Comparison of ENCODE assay signal across 8 cellular contexts in genomic region chr11:76861490-76861953, GRCh38. TPM values are rescaled to one million over a fixed set of nuclear protein-coding genes. Genes with fewer than 3 reads are reported as not detected.
DNase-seq lines count a peak whose midpoint lies in the region; ATAC-seq, FAIRE-seq and TF ChIP-seq lines count a peak whose summit lies in the region.

No MANE protein-coding gene starts in this region.

- no peak for FAIRE-seq in GM12892 (lab: Jason Lieb, UNC)

- H3K4me3 Mint-ChIP-seq in activated naive CD4-positive, alpha-beta T cell treated with anti-CD3 and anti-CD28 coated beads, Interleukin-2, amount 10 ng/mL, durations not matched to agents 7 days and 5 days: peak overlapping the region; percentile 80
- peak overlapping the region; percentile 81 to 89 (median 86) for H3K4me3 Mint-ChIP-seq in immature natural killer cell

- peaks cover 3% of the 10 kb centered on the region for H3K36me3 Mint-ChIP-seq in activated naive CD4-positive, alpha-beta T cell treated with anti-CD3 and anti-CD28 coated beads, Interleukin-2, amount 10 ng/mL, durations not matched to agents 7 days and 5 days
- H3K36me3 Mint-ChIP-seq in activated naive CD4-positive, alpha-beta T cell treated with anti-CD3 and anti-CD28 coated beads, Interleukin-2, amount 50 U/mL, for 72 hours: no peaks in the 10 kb centered on the region
- no peaks in the 10 kb centered on the region for H3K36me3 Mint-ChIP-seq in immature natural killer cell

- H3K4me1 Mint-ChIP-seq in activated naive CD4-positive, alpha-beta T cell treated with anti-CD3 and anti-CD28 coated beads, Interleukin-2, amount 10 ng/mL, durations not matched to agents 7 days and 5 days: peaks cover 26% of the 10 kb centered on the region
- peaks cover 16 to 17% of the 10 kb centered on the region in 2 donors for H3K4me1 Mint-ChIP-seq in immature natural killer cell

- no peak for ATAC-seq in activated naive CD4-positive, alpha-beta T cell treated with anti-CD3 and anti-CD28 coated beads, Interleukin-2, amount 50 U/mL, for 72 hours
- ATAC-seq in GM18498 (IDR thresholded peaks at IDR 0.05; ENCODE audit: unreplicated experiment) (no peak), GM21825 (IDR thresholded peaks at IDR 0.05; ENCODE audit: unreplicated experiment) (no peak)

- no peak overlapping the region for H3K27ac Mint-ChIP-seq in activated naive CD4-positive, alpha-beta T cell treated with anti-CD3 and anti-CD28 coated beads, Interleukin-2, amount 10 ng/mL, durations not matched to agents 7 days and 5 days
- H3K27ac Mint-ChIP-seq in activated naive CD4-positive, alpha-beta T cell treated with anti-CD3 and anti-CD28 coated beads, Interleukin-2, amount 50 U/mL, for 72 hours: peak overlapping the region; percentile 76 to 85
- peak overlapping the region; percentile 34 to 89 (median 69) for H3K27ac Mint-ChIP-seq in immature natural killer cell

- TF ChIP-seq POLR2A in GM12892 (IDR thresholded peaks at IDR 0.05; ENCODE audit: low read depth, low read length): no peak

- H3K9me3 Mint-ChIP-seq in activated naive CD4-positive, alpha-beta T cell treated with anti-CD3 and anti-CD28 coated beads, Interleukin-2, amount 10 ng/mL, durations not matched to agents 7 days and 5 days: no peaks in the 10 kb centered on the region
- H3K9me3 Mint-ChIP-seq in activated naive CD4-positive, alpha-beta T cell treated with anti-CD3 and anti-CD28 coated beads, Interleukin-2, amount 50 U/mL, for 72 hours: peaks cover 0 to 4% of the 10 kb centered on the region in 2 donors
- no peaks in the 10 kb centered on the region for H3K9me3 Mint-ChIP-seq in immature natural killer cell

- CTCF ChIA-PET in activated naive CD4-positive, alpha-beta T cell treated with anti-CD3 and anti-CD28 coated beads, Interleukin-2, amount 10 ng/mL, durations not matched to agents 7 days and 5 days (lab: Charles Lee): no interaction called here

- H3K27me3 Mint-ChIP-seq in activated naive CD4-positive, alpha-beta T cell treated with anti-CD3 and anti-CD28 coated beads, Interleukin-2, amount 10 ng/mL, durations not matched to agents 7 days and 5 days: no peaks in the 10 kb centered on the region
- peaks cover 0 to 1% (median 0%) of the 10 kb centered on the region in 3 donors for H3K27me3 Mint-ChIP-seq in immature natural killer cell (ENCODE audit: low read depth in 3 of 3)

- peak overlapping the region; percentile 96 for H3K27ac ChIP-seq in substantia nigra (ENCODE audit: low read depth, low read length, poor library complexity, severe bottlenecking)

- DNase-seq in activated naive CD4-positive, alpha-beta T cell treated with anti-CD3 and anti-CD28 coated beads, Interleukin-2, amount 10 ng/mL, durations not matched to agents 7 days and 5 days: no peak
- no peak for DNase-seq in activated naive CD4-positive, alpha-beta T cell (lab: John Stamatoyannopoulos, UW)
- DNase-seq in activated naive CD4-positive, alpha-beta T cell treated with anti-CD3 and anti-CD28 coated beads, Interleukin-2, amount 50 U/mL, for 72 hours (ENCODE audit: low spot score in 2 of 2): no peak
- no peak for DNase-seq in immature natural killer cell
- no peak for DNase-seq in substantia nigra (lab: John Stamatoyannopoulos, UW)
- DNase-seq in GM12892 (ENCODE audit: insufficient read length): no peak

RNA-seq across cellular contexts. Expression of gene ACER3, which starts 0.8 kb away (rescaled TPM):
- total RNA-seq in activated naive CD4-positive, alpha-beta T cell treated with anti-CD3 and anti-CD28 coated beads, Interleukin-2, amount 50 U/mL, for 72 hours: 10 to 100 TPM; 10.8 to 24.3 TPM
- 1 to 10 TPM; 3.3 to 8.4 (median 5.3) TPM for polyA plus RNA-seq in immature natural killer cell
- 4.8 TPM for polyA plus RNA-seq in GM12892 (2012; ENCODE audit: missing spikeins)
